ENCODE assay signal across 1 cellular context in the genomic region with DNA sequence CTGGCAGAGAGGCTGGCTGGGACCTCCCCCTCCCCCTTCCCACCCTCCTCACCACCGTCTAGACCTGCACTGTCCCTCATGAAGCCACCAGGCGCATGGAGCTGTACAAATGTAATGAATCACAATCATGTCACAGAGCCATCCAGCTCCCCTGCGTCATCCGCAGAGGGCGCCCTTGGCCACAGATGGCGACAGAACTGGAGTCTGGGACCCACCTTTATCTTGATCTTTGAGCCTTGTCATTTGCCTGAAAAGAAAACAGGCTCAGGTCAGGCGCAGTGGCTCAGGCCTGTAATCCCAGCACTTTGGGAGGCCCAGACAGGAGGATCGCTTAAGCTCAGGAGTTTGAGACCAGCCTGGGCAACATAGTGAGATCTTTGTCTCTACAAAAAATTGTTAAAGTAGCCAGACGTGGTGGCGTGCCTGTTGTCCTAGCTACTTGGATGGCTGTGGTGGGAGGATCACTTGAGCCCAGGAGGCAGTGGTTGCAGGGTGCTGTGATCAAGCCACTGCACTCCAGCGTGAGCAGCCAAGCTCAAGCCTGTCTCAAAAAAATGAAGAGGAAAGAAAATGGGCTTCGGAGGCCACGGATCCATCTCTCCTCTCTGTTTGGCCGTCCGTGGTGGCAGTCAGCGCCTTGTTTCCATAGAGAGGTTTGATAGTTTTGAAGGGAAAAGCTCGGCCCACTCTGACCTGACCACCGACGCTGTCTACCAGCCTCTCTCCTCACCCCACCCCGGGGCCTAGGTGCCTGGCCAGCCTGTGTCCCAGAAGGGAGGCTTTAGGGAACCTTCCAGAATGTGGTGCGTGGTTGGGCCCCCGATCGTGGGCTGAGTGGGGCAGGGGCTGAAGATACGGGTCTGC.
TF ChIP-seq lines count a peak whose summit lies in the region.

No MANE protein-coding gene starts in this region.

TF ChIP-seq in HEK293, 187 proteins besides CTCF, POLR2A, EP300 and RAD21 (continued from another document):
- TF ChIP-seq ZNF488 (tag by site-specific recombination; IDR thresholded peaks at IDR 0.05): no peak
- TF ChIP-seq KLF17 (tag by site-specific recombination; IDR thresholded peaks at IDR 0.05): peak; percentile 94
- TF ChIP-seq ZNF423 (tag by site-specific recombination; IDR thresholded peaks at IDR 0.05): peak; percentile 18; the same call in 1 of the 2 replicates
- TF ChIP-seq SALL2 (tag by site-specific recombination; IDR thresholded peaks at IDR 0.05; ENCODE audit: borderline replicate concordance): no peak
- no peak for TF ChIP-seq ZNF214 (tag by site-specific recombination; IDR thresholded peaks at IDR 0.05; ENCODE audit: borderline replicate concordance)
- peak; percentile 41; the same call in 1 of the 2 replicates for TF ChIP-seq ZBTB48 (tag by site-specific recombination; IDR thresholded peaks at IDR 0.05)
- no peak for TF ChIP-seq AEBP2 (tag by site-specific recombination; IDR thresholded peaks at IDR 0.05; ENCODE audit: borderline replicate concordance)
- TF ChIP-seq ZNF629 (tag by site-specific recombination; IDR thresholded peaks at IDR 0.05): peak; percentile 88
- TF ChIP-seq ZNF24 (tag by site-specific recombination; IDR thresholded peaks at IDR 0.05): 0 out of 2 replicates have a peak, but pooled peaks have one; percentile 41
- TF ChIP-seq ZNF518A (tag by site-specific recombination; conservative IDR thresholded peaks at IDR 0.05; ENCODE audit: low read depth): no peak
- TF ChIP-seq BCL11A (tag by site-specific recombination; IDR thresholded peaks at IDR 0.05; ENCODE audit: low read depth): peak; percentile 90
- TF ChIP-seq ZBTB21 (tag by site-specific recombination; IDR thresholded peaks at IDR 0.05): peak; percentile 29; the same call in 1 of the 2 replicates
- TF ChIP-seq BCL6B (tag by site-specific recombination; IDR thresholded peaks at IDR 0.05): no peak
- TF ChIP-seq GLIS1 (tag by site-specific recombination; IDR thresholded peaks at IDR 0.05): peak; percentile 67
- TF ChIP-seq ZNF654 (tag by site-specific recombination; IDR thresholded peaks at IDR 0.05; ENCODE audit: low read depth): peak; percentile 97
- TF ChIP-seq ZNF133 (tag by site-specific recombination; IDR thresholded peaks at IDR 0.05): no peak
- TF ChIP-seq ZBTB44 (tag by site-specific recombination; IDR thresholded peaks at IDR 0.05): peak; percentile 39; the same call in 1 of the 2 replicates
- no peak for TF ChIP-seq ZNF19 (tag by site-specific recombination; IDR thresholded peaks at IDR 0.05; ENCODE audit: low read depth)
- TF ChIP-seq, protein P1, sequence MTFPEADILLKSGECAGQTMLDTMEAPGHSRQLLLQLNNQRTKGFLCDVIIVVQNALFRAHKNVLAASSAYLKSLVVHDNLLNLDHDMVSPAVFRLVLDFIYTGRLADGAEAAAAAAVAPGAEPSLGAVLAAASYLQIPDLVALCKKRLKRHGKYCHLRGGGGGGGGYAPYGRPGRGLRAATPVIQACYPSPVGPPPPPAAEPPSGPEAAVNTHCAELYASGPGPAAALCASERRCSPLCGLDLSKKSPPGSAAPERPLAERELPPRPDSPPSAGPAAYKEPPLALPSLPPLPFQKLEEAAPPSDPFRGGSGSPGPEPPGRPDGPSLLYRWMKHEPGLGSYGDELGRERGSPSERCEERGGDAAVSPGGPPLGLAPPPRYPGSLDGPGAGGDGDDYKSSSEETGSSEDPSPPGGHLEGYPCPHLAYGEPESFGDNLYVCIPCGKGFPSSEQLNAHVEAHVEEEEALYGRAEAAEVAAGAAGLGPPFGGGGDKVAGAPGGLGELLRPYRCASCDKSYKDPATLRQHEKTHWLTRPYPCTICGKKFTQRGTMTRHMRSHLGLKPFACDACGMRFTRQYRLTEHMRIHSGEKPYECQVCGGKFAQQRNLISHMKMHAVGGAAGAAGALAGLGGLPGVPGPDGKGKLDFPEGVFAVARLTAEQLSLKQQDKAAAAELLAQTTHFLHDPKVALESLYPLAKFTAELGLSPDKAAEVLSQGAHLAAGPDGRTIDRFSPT (tag by site-specific recombination; IDR thresholded peaks at IDR 0.05): peak; percentile 71; the same call in 1 of the 2 replicates
- no peak for TF ChIP-seq ZNF184 (tag by site-specific recombination; IDR thresholded peaks at IDR 0.05)
